17 cellular contexts compared by ENCODE assay signal in the genomic region with DNA sequence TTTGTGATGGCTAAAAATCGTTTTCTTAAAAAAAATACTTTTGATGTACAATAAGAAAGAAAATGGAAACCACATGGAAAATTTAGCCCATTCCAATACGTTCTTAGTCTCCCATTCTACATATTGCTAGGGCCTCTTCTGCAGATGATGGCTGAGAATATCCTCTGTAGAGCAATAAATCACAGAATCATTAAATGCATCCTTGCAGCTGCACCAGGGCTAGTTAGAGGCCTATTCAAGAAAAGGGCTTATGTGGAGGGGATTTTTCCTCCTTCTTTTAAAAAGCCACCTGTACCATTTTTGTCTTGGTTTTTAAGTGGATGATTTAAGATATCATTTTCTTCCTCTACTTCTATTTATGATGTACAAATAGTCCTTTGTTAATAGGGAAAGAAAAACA.
A peak's percentile ranks its signal among the peaks of the same experiment; 100 is the strongest.
DNase-seq lines count a peak whose midpoint lies in the region; ATAC-seq and TF ChIP-seq lines count a peak whose summit lies in the region.
"Had no signal": no experiment of that assay in that cellular context is flagged by ENCODE, and none has a peak within 500 bp of the region (broad histone marks: within the 10 kb centered on the region; RNA-seq: fewer than 3 reads in every experiment).

No MANE protein-coding gene starts in this region.

- H3K9me2 ChIP-seq in OCI-LY7 (ENCODE audit: insufficient read depth, low read length): no peaks in the 10 kb centered on the region

- ATAC-seq in heart left ventricle (no peak), HG02678 (IDR thresholded peaks at IDR 0.05; ENCODE audit: unreplicated experiment) (no peak)
- ATAC-seq: GM12878 had no signal

- H3K4me3 Mint-ChIP-seq in osteocyte (ENCODE audit: unreplicated experiment) (no peak overlapping the region), neural progenitor cell (no peak overlapping the region)
- H3K4me3 Mint-ChIP-seq: CD4-positive, alpha-beta T cell; HFFc6 had no signal

- CTCF ChIA-PET in OCI-LY7 (lab: Charles Lee; ENCODE audit: unreplicated experiment): no interaction called here

- no peaks in the 10 kb centered on the region for H3K27me3 ChIP-seq in left ventricle myocardium inferior (ENCODE audit: low read depth)
- H3K27me3 ChIP-seq in heart left ventricle: no peaks in the 10 kb centered on the region
- no peaks in the 10 kb centered on the region for H3K27me3 ChIP-seq in neural progenitor cell

- POLR2A ChIA-PET in OCI-LY7 (lab: Charles Lee): interaction anchor here (0.8 to 2.4 kb wide), 4 partner anchors 8 to 42 kb away, joined by 3 to 42 read pairs (median 6); no protein-coding TSS in a partner anchor

- H3K9me3 ChIP-seq in left ventricle myocardium inferior (replicated peaks) (no peaks in the 10 kb centered on the region), heart left ventricle (peaks cover 0 to 4% (median 0%) of the 10 kb centered on the region in 12 donors), OCI-LY7 (ENCODE audit: low read length) (0 out of 2 replicates have a peak, but pooled peaks cover 3% of the 10 kb centered on the region), neural progenitor cell (ENCODE audit: low read depth) (peaks cover 4% of the 10 kb centered on the region)

- H2AFZ ChIP-seq in OCI-LY7 (ENCODE audit: low read length): peak overlapping the region; percentile 74; the same call in 1 of the 2 replicates
- no peak overlapping the region for H2AFZ ChIP-seq in neural progenitor cell (replicated peaks)

- H3K36me3 Mint-ChIP-seq in osteocyte (ENCODE audit: unreplicated experiment) (no peaks in the 10 kb centered on the region), neural progenitor cell (no peaks in the 10 kb centered on the region)

- no peaks in the 10 kb centered on the region for H3K4me1 ChIP-seq in left ventricle myocardium inferior
- no peaks in the 10 kb centered on the region for H3K4me1 ChIP-seq in heart left ventricle
- H3K4me1 ChIP-seq in OCI-LY7 (ENCODE audit: insufficient read depth, low read length, poor library complexity, severe bottlenecking): peaks cover 35% of the 10 kb centered on the region
- no peaks in the 10 kb centered on the region for H3K4me1 ChIP-seq in neural progenitor cell

- H3K27ac ChIP-seq in left ventricle myocardium inferior (replicated peaks) (peak overlapping the region; percentile 8), heart left ventricle (peak overlapping the region in 3 of 12 donors; percentile 17 to 27 (median 17)), OCI-LY7 (ENCODE audit: low read depth, low read length, poor library complexity, severe bottlenecking) (peak overlapping the region; percentile 93), neural progenitor cell (no peak overlapping the region)

- TF ChIP-seq POLR2A in heart left ventricle (IDR thresholded peaks at IDR 0.05): no peak

- H3K79me2 ChIP-seq in OCI-LY7 (ENCODE audit: insufficient read depth, low read depth, low read length) (no peaks in the 10 kb centered on the region), neural progenitor cell (ENCODE audit: low read depth) (no peaks in the 10 kb centered on the region)

- H4K20me1 ChIP-seq in OCI-LY7 (ENCODE audit: insufficient read depth, low read length) (no peaks in the 10 kb centered on the region), neural progenitor cell (ENCODE audit: low read depth) (no peaks in the 10 kb centered on the region)

- H3K9me3 Mint-ChIP-seq in osteocyte (ENCODE audit: unreplicated experiment) (peaks cover 11% of the 10 kb centered on the region), neural progenitor cell (peaks cover 9% of the 10 kb centered on the region)
- H3K9me3 Mint-ChIP-seq: CD4-positive, alpha-beta T cell had no signal

- H3K9ac ChIP-seq in neural progenitor cell: no peak overlapping the region

- no TSS peak for BruUV-seq in OCI-LY7 (replicated peaks; lab: Mats Ljungman, UMichigan)

- DNase-seq in left ventricle myocardium inferior (no peak), heart left ventricle (no peak), OCI-LY7 (ENCODE audit: low spot score) (peak; percentile 50), osteocyte (ENCODE audit: extremely low spot score, unreplicated experiment) (no peak), neural progenitor cell (ENCODE audit: low spot score) (no peak), NCI-H524 (lab: John Stamatoyannopoulos, UW) (no peak)
- DNase-seq: 8988T; AML-193; C1 segment of cervical spinal cord; Calu3; CD4-positive, alpha-beta T cell; DMS 273 treated with DMSO at 0.1 percent for 48 hours; HCEC 1CT; HFFc6; IMR-90 had no signal

- peak overlapping the region; percentile 14 for H3K27ac Mint-ChIP-seq in osteocyte (ENCODE audit: unreplicated experiment)
- H3K27ac Mint-ChIP-seq in neural progenitor cell: no peak overlapping the region
- H3K27ac Mint-ChIP-seq: CD4-positive, alpha-beta T cell; HFFc6 had no signal

- H3K4me2 ChIP-seq in OCI-LY7 (ENCODE audit: low read length) (peak overlapping the region; percentile 70), neural progenitor cell (no peak overlapping the region)

- H3F3A ChIP-seq in neural progenitor cell (ENCODE audit: low read depth): no peaks in the 10 kb centered on the region

- H3K27me3 Mint-ChIP-seq in osteocyte (ENCODE audit: unreplicated experiment) (no peaks in the 10 kb centered on the region), neural progenitor cell (ENCODE audit: insufficient read depth, low read depth) (peaks cover 3% of the 10 kb centered on the region)
- H3K27me3 Mint-ChIP-seq: CD4-positive, alpha-beta T cell had no signal

- H3K4me1 Mint-ChIP-seq in osteocyte (ENCODE audit: unreplicated experiment) (peaks cover 4% of the 10 kb centered on the region), neural progenitor cell (no peaks in the 10 kb centered on the region)

- 40 to 67% (median 61%) methylated on average over 2 of the region's 2 CpGs for WGBS in heart left ventricle, 4 donors

- intact Hi-C loops in left ventricle myocardium inferior (cut with micrococcal nuclease): no loop called here
- intact Hi-C loops in heart left ventricle (cut with DNase I): no loop called here
- intact Hi-C loops in OCI-LY7 (cut with micrococcal nuclease; ENCODE audit: unreplicated experiment): no loop called here

- H3K4me3 ChIP-seq in left ventricle myocardium inferior (no peak overlapping the region), heart left ventricle (no peak overlapping the region), OCI-LY7 (ENCODE audit: low read depth, low read length, poor library complexity, severe bottlenecking) (no peak overlapping the region), neural progenitor cell (no peak overlapping the region)
- H3K4me3 ChIP-seq: GM12878 had no signal

- TF ChIP-seq CTCF in left ventricle myocardium inferior (IDR thresholded peaks at IDR 0.05; ENCODE audit: borderline replicate concordance) (no peak), heart left ventricle (IDR thresholded peaks at IDR 0.05) (no peak), OCI-LY7 (conservative IDR thresholded peaks at IDR 0.05; ENCODE audit: low read length) (no peak), osteocyte (IDR thresholded peaks at IDR 0.05) (no peak), neural progenitor cell (IDR thresholded peaks at IDR 0.05) (no peak)

- H3K36me3 ChIP-seq in left ventricle myocardium inferior (no peaks in the 10 kb centered on the region), heart left ventricle (no peaks in the 10 kb centered on the region), OCI-LY7 (ENCODE audit: insufficient read depth, low read length) (no peaks in the 10 kb centered on the region), neural progenitor cell (no peaks in the 10 kb centered on the region)
